In the genomic region with DNA sequence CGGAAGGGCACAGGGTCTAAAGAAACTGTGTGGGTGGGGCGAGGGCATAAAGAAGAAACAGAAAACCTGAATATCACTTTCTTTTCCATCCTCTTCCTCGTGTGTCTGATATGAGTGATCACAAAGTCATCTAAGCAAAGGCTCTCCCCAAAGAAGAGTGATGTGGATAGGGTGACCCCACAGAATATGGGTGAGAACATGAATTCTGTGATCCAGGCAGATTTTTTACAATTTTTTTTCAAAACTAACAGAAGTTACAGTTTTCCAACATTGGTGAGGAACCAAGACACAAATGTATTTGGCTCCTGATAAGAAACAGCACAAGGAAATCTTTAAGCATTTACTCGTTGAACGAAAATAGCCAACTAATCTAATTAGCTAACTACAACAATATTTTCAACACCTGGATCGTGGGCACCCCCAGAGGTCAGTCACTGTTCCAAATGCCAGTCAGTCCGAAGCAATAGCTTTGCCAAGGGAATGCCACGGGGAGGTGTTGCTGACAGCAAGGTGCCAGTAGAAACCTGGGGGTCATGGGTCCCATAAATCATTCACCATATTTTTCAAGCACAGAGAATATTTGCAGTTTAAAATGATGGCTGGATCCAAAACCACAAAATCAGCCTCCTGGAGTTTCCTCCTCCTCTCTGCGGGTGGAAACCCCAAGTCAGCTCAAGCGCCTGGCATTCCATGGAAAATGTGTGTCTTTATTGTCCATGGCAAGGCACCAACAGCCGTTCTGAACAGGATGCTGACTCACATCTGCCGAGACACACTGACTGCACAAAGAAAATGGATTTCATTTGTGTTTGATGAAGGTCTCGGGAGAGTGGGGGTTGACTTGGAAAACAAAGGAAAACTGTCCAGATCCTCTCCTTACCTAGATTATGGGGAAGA, we compare ENCODE assay signal across 8 cellular contexts. TPM values are rescaled to one million over a fixed set of nuclear protein-coding genes. Genes with fewer than 3 reads are reported as not detected.
DNase-seq lines count a peak whose midpoint lies in the region; ATAC-seq and TF ChIP-seq lines count a peak whose summit lies in the region.

No MANE protein-coding gene starts in this region.

- peaks cover 18% of the 10 kb centered on the region for H3K4me1 Mint-ChIP-seq in activated CD4-positive, alpha-beta memory T cell treated with anti-CD3 and anti-CD28 coated beads for 36 hours (ENCODE audit: low read depth)
- H3K4me1 Mint-ChIP-seq in activated CD4-positive, alpha-beta memory T cell treated with anti-CD3 and anti-CD28 coated beads, Interleukin-2, amount 10 ng/mL, durations not matched to agents 7 days and 5 days, result peaks cover 27% of the 10 kb centered on the region

- no peaks in the 10 kb centered on the region for H3K9me3 Mint-ChIP-seq in activated CD4-positive, alpha-beta memory T cell treated with anti-CD3 and anti-CD28 coated beads for 36 hours
- H3K9me3 Mint-ChIP-seq in activated CD4-positive, alpha-beta memory T cell treated with anti-CD3 and anti-CD28 coated beads, Interleukin-2, amount 10 ng/mL, durations not matched to agents 7 days and 5 days, result no peaks in the 10 kb centered on the region

- ATAC-seq in SK-N-SH treated with all-trans-retinoic acid at 6 μM for 48 hours (peak; percentile 66), GM18873 (IDR thresholded peaks at IDR 0.05; ENCODE audit: low FRiP score, unreplicated experiment) (no peak)

- POLR2A ChIA-PET in activated CD4-positive, alpha-beta memory T cell treated with anti-CD3 and anti-CD28 coated beads for 36 hours (lab: Charles Lee), result no interaction called here
- POLR2A ChIA-PET in activated CD4-positive, alpha-beta memory T cell treated with anti-CD3 and anti-CD28 coated beads, Interleukin-2, amount 10 ng/mL, durations not matched to agents 7 days and 5 days (lab: Charles Lee), result interaction anchor here (1.0 to 1.3 kb wide), 2 partner anchors 27 to 38 kb away, joined by 3 read pairs; no protein-coding TSS in a partner anchor

- peak; percentile 57 for DNase-seq in activated CD4-positive, alpha-beta memory T cell treated with anti-CD3 and anti-CD28 coated beads for 36 hours
- DNase-seq in activated CD4-positive, alpha-beta memory T cell treated with anti-CD3 and anti-CD28 coated beads, Interleukin-2, amount 10 ng/mL, durations not matched to agents 7 days and 5 days, result no peak
- peak; percentile 99 for DNase-seq in fibroblast of peridontal ligament (ENCODE audit: extremely low read depth)
- peak; percentile 92 for DNase-seq in posterior vena cava (ENCODE audit: low spot score)
- DNase-seq in GM19238 (ENCODE audit: insufficient read length, low spot score), result no peak
- DNase-seq in activated naive CD4-positive, alpha-beta T cell treated with anti-CD3 and anti-CD28 coated beads, Interleukin-2, amount 50 U/mL, for 16 hours, result no peak

- H3K27ac Mint-ChIP-seq in activated CD4-positive, alpha-beta memory T cell treated with anti-CD3 and anti-CD28 coated beads for 36 hours, result no peak overlapping the region
- no peak overlapping the region for H3K27ac Mint-ChIP-seq in activated CD4-positive, alpha-beta memory T cell treated with anti-CD3 and anti-CD28 coated beads, Interleukin-2, amount 10 ng/mL, durations not matched to agents 7 days and 5 days

- H3K36me3 Mint-ChIP-seq in activated CD4-positive, alpha-beta memory T cell treated with anti-CD3 and anti-CD28 coated beads for 36 hours, result peaks cover 7% of the 10 kb centered on the region
- peaks cover 74% of the 10 kb centered on the region for H3K36me3 Mint-ChIP-seq in activated CD4-positive, alpha-beta memory T cell treated with anti-CD3 and anti-CD28 coated beads, Interleukin-2, amount 10 ng/mL, durations not matched to agents 7 days and 5 days (ENCODE audit: low read depth)

- no peak overlapping the region for H3K4me3 Mint-ChIP-seq in activated CD4-positive, alpha-beta memory T cell treated with anti-CD3 and anti-CD28 coated beads for 36 hours
- H3K4me3 Mint-ChIP-seq in activated CD4-positive, alpha-beta memory T cell treated with anti-CD3 and anti-CD28 coated beads, Interleukin-2, amount 10 ng/mL, durations not matched to agents 7 days and 5 days, result no peak overlapping the region

- H3K27me3 Mint-ChIP-seq in activated CD4-positive, alpha-beta memory T cell treated with anti-CD3 and anti-CD28 coated beads for 36 hours, result no peaks in the 10 kb centered on the region
- no peaks in the 10 kb centered on the region for H3K27me3 Mint-ChIP-seq in activated CD4-positive, alpha-beta memory T cell treated with anti-CD3 and anti-CD28 coated beads, Interleukin-2, amount 10 ng/mL, durations not matched to agents 7 days and 5 days

- CTCF ChIA-PET in activated CD4-positive, alpha-beta memory T cell treated with anti-CD3 and anti-CD28 coated beads for 36 hours (lab: Charles Lee), result interaction anchor here (2.6 kb wide), 1 partner anchor 11 kb away, joined by 12 read pairs; no protein-coding TSS in a partner anchor
- CTCF ChIA-PET in activated CD4-positive, alpha-beta memory T cell treated with anti-CD3 and anti-CD28 coated beads, Interleukin-2, amount 10 ng/mL, durations not matched to agents 7 days and 5 days (lab: Charles Lee), result interaction anchor here (1.6 kb wide), 1 partner anchor 12 kb away, joined by 4 read pairs; no protein-coding TSS in a partner anchor

- intact Hi-C loops in activated CD4-positive, alpha-beta memory T cell treated with anti-CD3 and anti-CD28 coated beads for 36 hours (cut with micrococcal nuclease), result no loop called here
- intact Hi-C loops in posterior vena cava (cut with DNase I), result loop anchor here in 1 of 2 donors (5.0 kb wide), 1 partner anchor 681 kb away; no protein-coding TSS in a partner anchor

TF ChIP-seq in SK-N-SH treated with all-trans-retinoic acid at 6 μM for 48 hours, 23 proteins besides CTCF, POLR2A, EP300 and RAD21:
- TF ChIP-seq, protein P1, sequence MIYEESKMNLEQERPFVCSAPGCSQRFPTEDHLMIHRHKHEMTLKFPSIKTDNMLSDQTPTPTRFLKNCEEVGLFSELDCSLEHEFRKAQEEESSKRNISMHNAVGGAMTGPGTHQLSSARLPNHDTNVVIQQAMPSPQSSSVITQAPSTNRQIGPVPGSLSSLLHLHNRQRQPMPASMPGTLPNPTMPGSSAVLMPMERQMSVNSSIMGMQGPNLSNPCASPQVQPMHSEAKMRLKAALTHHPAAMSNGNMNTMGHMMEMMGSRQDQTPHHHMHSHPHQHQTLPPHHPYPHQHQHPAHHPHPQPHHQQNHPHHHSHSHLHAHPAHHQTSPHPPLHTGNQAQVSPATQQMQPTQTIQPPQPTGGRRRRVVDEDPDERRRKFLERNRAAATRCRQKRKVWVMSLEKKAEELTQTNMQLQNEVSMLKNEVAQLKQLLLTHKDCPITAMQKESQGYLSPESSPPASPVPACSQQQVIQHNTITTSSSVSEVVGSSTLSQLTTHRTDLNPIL (CRISPR knock-in tag; IDR thresholded peaks at IDR 0.05; ENCODE audit: low read depth), result peak; percentile 29; the same call in 1 of the 2 replicates
- TF ChIP-seq RARB (CRISPR knock-in tag; IDR thresholded peaks at IDR 0.05) (peak; percentile 81), ARNTL (CRISPR knock-in tag; IDR thresholded peaks at IDR 0.05; ENCODE audit: borderline replicate concordance, low read depth) (no peak), ZFP30 (CRISPR knock-in tag; IDR thresholded peaks at IDR 0.05) (no peak), ZNF70 (CRISPR knock-in tag; IDR thresholded peaks at IDR 0.05) (no peak), ISL1 (CRISPR knock-in tag; IDR thresholded peaks at IDR 0.05) (peak; percentile 87), ZFP3 (CRISPR knock-in tag; IDR thresholded peaks at IDR 0.05) (0 out of 2 replicates have a peak, but pooled peaks have one; percentile 12), ZC3H10 (CRISPR knock-in tag; IDR thresholded peaks at IDR 0.05) (peak; percentile 62), CSDC2 (CRISPR knock-in tag; IDR thresholded peaks at IDR 0.05) (no peak), SNAI2 (CRISPR knock-in tag; IDR thresholded peaks at IDR 0.05) (no peak), TOX (CRISPR knock-in tag; IDR thresholded peaks at IDR 0.05; ENCODE audit: borderline replicate concordance) (peak; percentile 80)
- TF ChIP-seq, protein P2, sequence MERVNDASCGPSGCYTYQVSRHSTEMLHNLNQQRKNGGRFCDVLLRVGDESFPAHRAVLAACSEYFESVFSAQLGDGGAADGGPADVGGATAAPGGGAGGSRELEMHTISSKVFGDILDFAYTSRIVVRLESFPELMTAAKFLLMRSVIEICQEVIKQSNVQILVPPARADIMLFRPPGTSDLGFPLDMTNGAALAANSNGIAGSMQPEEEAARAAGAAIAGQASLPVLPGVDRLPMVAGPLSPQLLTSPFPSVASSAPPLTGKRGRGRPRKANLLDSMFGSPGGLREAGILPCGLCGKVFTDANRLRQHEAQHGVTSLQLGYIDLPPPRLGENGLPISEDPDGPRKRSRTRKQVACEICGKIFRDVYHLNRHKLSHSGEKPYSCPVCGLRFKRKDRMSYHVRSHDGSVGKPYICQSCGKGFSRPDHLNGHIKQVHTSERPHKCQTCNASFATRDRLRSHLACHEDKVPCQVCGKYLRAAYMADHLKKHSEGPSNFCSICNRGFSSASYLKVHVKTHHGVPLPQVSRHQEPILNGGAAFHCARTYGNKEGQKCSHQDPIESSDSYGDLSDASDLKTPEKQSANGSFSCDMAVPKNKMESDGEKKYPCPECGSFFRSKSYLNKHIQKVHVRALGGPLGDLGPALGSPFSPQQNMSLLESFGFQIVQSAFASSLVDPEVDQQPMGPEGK (CRISPR knock-in tag; IDR thresholded peaks at IDR 0.05; ENCODE audit: borderline replicate concordance), result peak; percentile 62; the same call in 1 of the 2 replicates

RNA-seq across cellular contexts. Expression of a gene that starts 26.7 kb away (rescaled TPM):
- total RNA-seq in activated CD4-positive, alpha-beta memory T cell treated with anti-CD3 and anti-CD28 coated beads for 36 hours, result 100 to 1,000 TPM; 131 to 132 TPM
- 100 to 1,000 TPM; 558 to 566 TPM for total RNA-seq in activated CD4-positive, alpha-beta memory T cell treated with anti-CD3 and anti-CD28 coated beads, Interleukin-2, amount 10 ng/mL, durations not matched to agents 7 days and 5 days
- total RNA-seq in posterior vena cava, result 1,000 to 10,000 TPM in 1 of 2 donors, 100 to 1,000 TPM in 1; 815 to 1,045 TPM

Comparison
In these comparisons a context has a peak if more than half of its experiments do, and no peak if none do; other contexts are left out.
1. DNase-seq: peak in activated CD4-positive, alpha-beta memory T cell treated with anti-CD3 and anti-CD28 coated beads for 36 hours (single experiment), fibroblast of peridontal ligament (single experiment) and posterior vena cava (single experiment); none in activated CD4-positive, alpha-beta memory T cell treated with anti-CD3 and anti-CD28 coated beads, Interleukin-2, amount 10 ng/mL, durations not matched to agents 7 days and 5 days (single experiment), GM19238 (single experiment) and activated naive CD4-positive, alpha-beta T cell treated with anti-CD3 and anti-CD28 coated beads, Interleukin-2, amount 50 U/mL, for 16 hours (single experiment).
2. RNA of a gene that starts 26.7 kb away (total RNA-seq): 815 to 1,045 TPM in posterior vena cava and 558 to 566 TPM in activated CD4-positive, alpha-beta memory T cell treated with anti-CD3 and anti-CD28 coated beads, Interleukin-2, amount 10 ng/mL, durations not matched to agents 7 days and 5 days; 131 to 132 TPM in activated CD4-positive, alpha-beta memory T cell treated with anti-CD3 and anti-CD28 coated beads for 36 hours; every median in the first group is over 4 times any median in the second.